In genomic region chr5:175382171-175382570, GRCh38 we compare ENCODE assay signal across 15 cellular contexts.
A peak's percentile ranks its signal among the peaks of the same experiment; 100 is the strongest.
DNase-seq lines count a peak whose midpoint lies in the region; FAIRE-seq and TF ChIP-seq lines count a peak whose summit lies in the region.
"Had no signal": no experiment of that assay in that cellular context is flagged by ENCODE, and none has a peak within 500 bp of the region (broad histone marks: within the 10 kb centered on the region; RNA-seq: fewer than 3 reads in every experiment).

No MANE protein-coding gene starts in this region.

- no peak overlapping the region for H3K56ac ChIP-seq in H1 (replicated peaks; ENCODE audit: insufficient read length, low read depth, low read length)

- no peak for TF ChIP-seq CTCF in H1 (IDR thresholded peaks at IDR 0.05; ENCODE audit: control extremely low read depth in 1 of 3, insufficient read depth in 1 of 3, low read depth in 1 of 3, low read length in 3 of 3)

- in situ Hi-C loops in GM23248 (cut with MboI) = no loop called here

- no peak overlapping the region for H3K14ac ChIP-seq in H1 (ENCODE audit: insufficient read length)

- H3K4ac ChIP-seq in H1 (replicated peaks; ENCODE audit: insufficient read length, low read depth, low read length) = no peak overlapping the region

- H4K20me1 ChIP-seq in H1 (replicated peaks in 1 of 2; ENCODE audit: control insufficient read depth in 1 of 2, insufficient read depth in 2 of 2, low read length in 2 of 2) (no peaks in the 10 kb centered on the region), GM23248 (ENCODE audit: insufficient read depth) (no peaks in the 10 kb centered on the region)

- no peak overlapping the region for H2AFZ ChIP-seq in H1 (ENCODE audit: low read length)
- H2AFZ ChIP-seq in GM23248 = no peak overlapping the region

- H3F3A ChIP-seq in GM23248 (ENCODE audit: insufficient read depth) = no peaks in the 10 kb centered on the region

- H3K36me3 ChIP-seq in H1 (ENCODE audit: control insufficient read depth in 2 of 4, insufficient read depth in 4 of 4, low read length in 3 of 4) (no peaks in the 10 kb centered on the region), GM23248 (ENCODE audit: low read depth) (no peaks in the 10 kb centered on the region)
- H3K36me3 ChIP-seq: HAP-1 had no signal

- H2BK15ac ChIP-seq in H1 (ENCODE audit: low read length) = no peak overlapping the region

- H3K9me2 ChIP-seq in GM23248 (ENCODE audit: insufficient read depth) = no peaks in the 10 kb centered on the region

- no peak for TF ChIP-seq EP300 in H1 (IDR thresholded peaks at IDR 0.05; ENCODE audit: borderline replicate concordance in 1 of 2, low read depth in 2 of 2, low read length in 2 of 2)

- H2AK5ac ChIP-seq in H1 (ENCODE audit: low read depth, low read length) = no peak overlapping the region

- H4K8ac ChIP-seq in H1 (ENCODE audit: extremely low read depth, insufficient read depth, low read length) = no peak overlapping the region

- TF ChIP-seq RAD21 in H1 (IDR thresholded peaks at IDR 0.05 in 1 of 2, conservative IDR thresholded peaks at IDR 0.05 in 1 of 2; ENCODE audit: low read depth in 2 of 2, low read length in 2 of 2) = no peak

- H4K5ac ChIP-seq in H1 (ENCODE audit: insufficient read length, low read depth, low read length) = no peak overlapping the region

- no peak overlapping the region for H3K9ac ChIP-seq in H1 (replicated peaks in 1 of 4; ENCODE audit: extremely low read depth in 1 of 4, low read depth in 3 of 4, low read length in 3 of 4)
- H3K9ac ChIP-seq in GM23248 = no peak overlapping the region

- H3K27ac ChIP-seq in H1 (ENCODE audit: low read depth, low read length) = no peak overlapping the region
- no peak overlapping the region for H3K27ac ChIP-seq in GM23248
- H3K27ac ChIP-seq: C4-2B, HL-60 had no signal

- POLR2A ChIA-PET in H1 (lab: Charles Lee; ENCODE audit: partially characterized antibody) = no interaction called here

- H3K4me3 ChIP-seq in H1 (ENCODE audit: extremely low read depth in 1 of 4, insufficient read depth in 2 of 4, low read depth in 3 of 4, low read length in 4 of 4) (no peak overlapping the region), GM23248 (no peak overlapping the region)
- H3K4me3 ChIP-seq: HAP-1 had no signal

- H3K4me1 ChIP-seq in H1 (replicated peaks in 1 of 4; ENCODE audit: control insufficient read depth in 3 of 4, insufficient read depth in 4 of 4, low read length in 3 of 4) (peaks cover 0 to 3% (median 2%) of the 10 kb centered on the region in 4 experiments; a peak in 3 of 7 replicates), GM23248 (ENCODE audit: insufficient read depth) (no peaks in the 10 kb centered on the region)
- H3K4me1 ChIP-seq: HAP-1 had no signal

- DNase-seq in NCI-H2107 treated with DMSO at 0.1 percent for 48 hours (lab: John Stamatoyannopoulos, UW; ENCODE audit: unreplicated experiment) (peak; percentile 7), NCI-H2107 (lab: John Stamatoyannopoulos, UW) (no peak), DMS 273 treated with DMSO at 0.1 percent for 48 hours (lab: John Stamatoyannopoulos, UW) (peak; percentile 16), NCI-H2171 treated with DMSO at 0.1 percent for 48 hours (lab: John Stamatoyannopoulos, UW) (peak; percentile 71), H1 (ENCODE audit: low read depth in 1 of 2, low spot score in 2 of 2) (no peak), amniotic stem cell (lab: John Stamatoyannopoulos, UW) (no peak), GM23248 (no peak), DMS114 treated with DMSO at 0.1 percent for 48 hours (lab: John Stamatoyannopoulos, UW; ENCODE audit: unreplicated experiment) (no peak)
- DNase-seq: MV-4-11, NCI-H1436, NCI-H2081 had no signal

- peak; percentile 24 for FAIRE-seq in H1 (lab: Jason Lieb, UNC)
- FAIRE-seq: A204.1 had no signal

- H3K23ac ChIP-seq in H1 (ENCODE audit: insufficient read length) = no peak overlapping the region

- H2BK5ac ChIP-seq in H1 (ENCODE audit: low read depth, low read length) = no peak overlapping the region

- no peak overlapping the region for H3K18ac ChIP-seq in H1 (ENCODE audit: extremely low read depth, low read length)

- H3K79me1 ChIP-seq in H1 (ENCODE audit: low read depth, low read length) = no peaks in the 10 kb centered on the region

- WGBS in H1 (ENCODE audit: extremely low coverage in 1 of 2, insufficient coverage in 1 of 2, insufficient read length in 1 of 2, insufficient replicate concordance in 2 of 2, low coverage in 1 of 2, low lambda C conversion rate in 2 of 2, missing lambda C conversion rate in 1 of 2), 2 experiments = 94% methylated on average over 1 of the region's 1 CpG; no CpG with 5 or more reads in 1 of the 2 experiments
- 9 to 26% methylated on average over 1 of the region's 1 CpG for WGBS in GM23248 (ENCODE audit: low coverage in 1 of 2, low lambda C conversion rate in 2 of 2, missing lambda C conversion rate in 2 of 2), 2 experiments

- H3K9me3 ChIP-seq in H1 (ENCODE audit: insufficient read depth in 2 of 2, low read depth in 1 of 2, low read length in 1 of 2) (no peaks in the 10 kb centered on the region), GM23248 (ENCODE audit: low read depth) (no peaks in the 10 kb centered on the region)
- H3K9me3 ChIP-seq: HAP-1 had no signal

- H2BK12ac ChIP-seq in H1 (ENCODE audit: low read depth, low read length) = no peak overlapping the region

- CTCF ChIA-PET in H1 (lab: Charles Lee; ENCODE audit: partially characterized antibody) = no interaction called here

- H3K4me2 ChIP-seq in H1 (ENCODE audit: insufficient read depth in 1 of 2, low read depth in 2 of 2, low read length in 2 of 2) (no peak overlapping the region), GM23248 (ENCODE audit: unreplicated experiment) (no peak overlapping the region)

- no peaks in the 10 kb centered on the region for H3K27me3 ChIP-seq in H1 (replicated peaks in 1 of 4; ENCODE audit: control insufficient read depth in 3 of 4, extremely low read depth in 1 of 4, insufficient read depth in 3 of 4, low read length in 3 of 4)
- H3K27me3 ChIP-seq in GM23248 (replicated peaks; ENCODE audit: insufficient read depth) = no peaks in the 10 kb centered on the region

- no peak for TF ChIP-seq POLR2A in H1 (IDR thresholded peaks at IDR 0.05; ENCODE audit: control extremely low read depth in 1 of 2, low read depth in 2 of 2, low read length in 2 of 2)

- H4K91ac ChIP-seq in H1 (replicated peaks; ENCODE audit: insufficient read length, low read length) = no peak overlapping the region

- no peak overlapping the region for H2BK20ac ChIP-seq in H1 (ENCODE audit: low read length)

- no peaks in the 10 kb centered on the region for H3K23me2 ChIP-seq in H1 (ENCODE audit: low read depth, low read length)

- H3K79me2 ChIP-seq in H1 (ENCODE audit: control insufficient read depth in 1 of 2, insufficient read depth in 2 of 2, low read length in 2 of 2) (no peaks in the 10 kb centered on the region), GM23248 (ENCODE audit: insufficient read depth) (no peaks in the 10 kb centered on the region)

- H2BK120ac ChIP-seq in H1 (replicated peaks; ENCODE audit: low read depth, low read length) = no peak overlapping the region

TF ChIP-seq in H1, 55 proteins besides CTCF, POLR2A, EP300 and RAD21 (continues in another document):
- TF ChIP-seq ATF2 (IDR thresholded peaks at IDR 0.05; ENCODE audit: low read length) (no peak), CBX8 (IDR thresholded peaks at IDR 0.05; ENCODE audit: borderline replicate concordance, low read depth, low read length) (no peak)

Comparison
In these comparisons a context has a peak if more than half of its experiments do, and no peak if none do; other contexts are left out.
1. DNase-seq: peak in NCI-H2107 treated with DMSO at 0.1 percent for 48 hours (single experiment), DMS 273 treated with DMSO at 0.1 percent for 48 hours (single experiment) and NCI-H2171 treated with DMSO at 0.1 percent for 48 hours (single experiment); none in NCI-H2107 (single experiment), H1 (0 of 2), amniotic stem cell (single experiment), GM23248 (single experiment) and DMS114 treated with DMSO at 0.1 percent for 48 hours (single experiment).